In the genomic region with DNA sequence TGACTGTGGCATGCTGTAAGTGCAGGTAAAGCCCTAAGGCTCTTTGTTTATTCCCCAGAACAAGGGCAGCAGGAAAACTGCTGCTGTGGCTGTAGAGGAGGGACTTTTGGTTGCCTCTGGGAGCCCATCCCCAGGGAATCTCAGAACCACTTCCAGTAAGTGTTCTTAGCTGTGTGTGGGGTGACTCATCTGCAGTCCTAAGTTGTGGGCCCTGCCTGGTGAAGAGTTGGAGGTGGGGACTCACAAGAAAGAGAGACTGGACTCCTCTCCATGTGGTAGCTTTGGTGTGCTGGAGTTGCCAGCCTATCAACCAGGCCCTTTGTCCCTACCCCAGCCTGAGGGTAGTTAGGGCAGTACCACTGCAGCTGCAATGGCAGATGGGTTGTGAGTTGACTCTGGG, we compare ENCODE assay signal across 9 cellular contexts. TPM values are rescaled to one million over a fixed set of nuclear protein-coding genes. Genes with fewer than 3 reads are reported as not detected.
DNase-seq lines count a peak whose midpoint lies in the region; ATAC-seq lines count a peak whose summit lies in the region.
"Had no signal": no experiment of that assay in that cellular context is flagged by ENCODE, and none has a peak within 500 bp of the region (broad histone marks: within the 10 kb centered on the region; RNA-seq: fewer than 3 reads in every experiment).

No MANE protein-coding gene starts in this region.

- DNase-seq in GM04504 (ENCODE audit: low read depth) (peak; percentile 58), NCI-H226 (peak; percentile 60), skeletal muscle cell (ENCODE audit: low read depth) (peak; percentile 85), germinal center (ENCODE audit: low spot score) (no peak), cerebellar nuclear complex (lab: John Stamatoyannopoulos, UW) (no peak), GDM1 (lab: John Stamatoyannopoulos, UW) (no peak), COR-L47 (lab: John Stamatoyannopoulos, UW) (no peak)
- DNase-seq: activated CD4-positive, CD25-positive, alpha-beta regulatory T cell had no signal

- peak; percentile 87 for ATAC-seq in esophagus mucosa

- no peak overlapping the region for H3K4me3 ChIP-seq in skeletal muscle cell (ENCODE audit: low read depth, low read length)

RNA-seq across cellular contexts. Expression of a gene that starts 24.0 kb away (rescaled TPM):
- 15.2 TPM for total RNA-seq in esophagus mucosa

Comparison
In these comparisons a context has a peak if more than half of its experiments do, and no peak if none do; other contexts are left out.
1. DNase-seq: peak in GM04504 (single experiment), NCI-H226 (single experiment) and skeletal muscle cell (single experiment); none in germinal center (single experiment), cerebellar nuclear complex (0 of 2), GDM1 (single experiment) and COR-L47 (single experiment).